In the genomic region with DNA sequence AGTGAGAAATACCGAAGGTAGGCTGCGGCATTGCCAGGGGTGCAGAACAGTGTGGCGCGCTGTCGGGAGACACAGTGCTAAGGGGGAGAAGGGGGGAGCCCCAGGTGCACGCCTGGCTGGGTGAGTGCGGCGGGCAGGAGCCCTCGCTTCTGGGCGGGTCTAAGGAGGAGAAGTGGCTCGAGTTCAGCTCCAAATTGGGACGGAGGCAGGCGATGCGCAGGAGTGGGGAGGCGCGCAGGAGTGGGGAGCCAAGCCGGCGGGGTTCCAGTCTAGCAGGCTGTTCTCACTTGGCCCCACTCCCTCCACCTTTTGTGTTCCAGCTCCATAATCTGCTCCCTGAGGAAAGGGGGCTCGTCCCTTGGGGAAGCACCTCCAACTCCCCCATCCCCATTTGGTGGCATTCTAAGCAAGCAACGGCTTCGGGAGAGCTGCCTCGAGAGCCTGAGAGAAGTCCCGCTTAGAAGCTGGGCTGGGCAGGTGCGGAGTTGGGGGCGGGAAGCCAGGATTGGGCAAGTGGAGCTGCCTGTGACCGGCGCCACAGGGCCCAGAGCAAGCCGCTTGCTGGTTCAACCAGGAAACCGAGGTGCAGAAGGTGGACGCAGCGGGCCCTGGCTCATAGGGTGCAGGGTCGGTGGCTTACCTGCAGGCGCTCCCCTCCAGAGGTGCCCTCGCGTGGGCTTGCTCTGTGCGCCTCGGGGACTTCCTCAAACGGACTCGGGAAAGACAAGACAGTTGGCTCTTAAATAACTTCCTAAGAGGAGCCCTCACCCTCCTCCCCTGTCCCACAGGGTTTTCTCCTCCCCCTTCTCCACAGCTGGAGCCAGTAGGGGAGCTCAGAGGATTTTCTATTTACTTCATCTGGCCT, we compare ENCODE assay signal across 9 cellular contexts. TPM values are rescaled to one million over a fixed set of nuclear protein-coding genes. Genes with fewer than 3 reads are reported as not detected.
DNase-seq lines count a peak whose midpoint lies in the region; ATAC-seq and TF ChIP-seq lines count a peak whose summit lies in the region.
"Had no signal": no experiment of that assay in that cellular context is flagged by ENCODE, and none has a peak within 500 bp of the region (broad histone marks: within the 10 kb centered on the region; RNA-seq: fewer than 3 reads in every experiment).

A gene (minus strand): TSS at position 716 of the 865 bp plus-strand sequence. CDS start 1,998 bp downstream, outside the sequence.

- H3K36me3 ChIP-seq in right lobe of liver (no peaks in the 10 kb centered on the region), tibial artery (no peaks in the 10 kb centered on the region)

- no peak within 1 kb of the TSS for H3K4me3 Mint-ChIP-seq in activated T-helper 2 cell treated with anti-CD3 and anti-CD28 coated beads, Interferon-gamma antibody, Interleukin-2, Interleukin-4, amounts not matched to agents 10 μg/mL and 5 μg/mL and 100 μg/mL, durations not matched to agents 14 hours and 24 hours and 36 hours (ENCODE audit: low read depth)
- H3K4me3 Mint-ChIP-seq: activated T-cell treated with anti-CD3 and anti-CD28 coated beads, Interleukin-2, amount 50 U/mL, for 4 hours had no signal

- H3K4me1 Mint-ChIP-seq in activated T-helper 2 cell treated with anti-CD3 and anti-CD28 coated beads, Interferon-gamma antibody, Interleukin-2, Interleukin-4, amounts not matched to agents 10 μg/mL and 5 μg/mL and 100 μg/mL, durations not matched to agents 14 hours and 24 hours and 36 hours (ENCODE audit: low read depth), result no peaks in the 10 kb centered on the region

- H3K4me1 ChIP-seq in right lobe of liver (no peaks in the 10 kb centered on the region), tibial artery (no peaks in the 10 kb centered on the region)

- intact Hi-C loops in right lobe of liver (cut with DNase I) (no loop called here), tibial artery (cut with DNase I; ENCODE audit: low total_unique reads) (no loop called here)
- intact Hi-C loops in activated T-helper 2 cell treated with anti-CD3 and anti-CD28 coated beads, Interferon-gamma antibody, Interleukin-2, Interleukin-4, amounts not matched to agents 10 μg/mL and 5 μg/mL and 100 μg/mL, durations not matched to agents 14 hours and 24 hours and 36 hours (cut with micrococcal nuclease), result no loop called here

- H3K27me3 ChIP-seq in right lobe of liver (no peaks in the 10 kb centered on the region), tibial artery (peaks cover 0 to 14% of the 10 kb centered on the region in 2 donors)

- H3K27ac ChIP-seq in adipose tissue (ENCODE audit: low read depth, low read length), result no peak within 1 kb of the TSS
- H3K27ac ChIP-seq in right lobe of liver, result no peak within 1 kb of the TSS
- H3K27ac ChIP-seq in tibial artery, result no peak within 1 kb of the TSS

- H3K9me3 Mint-ChIP-seq in activated T-helper 2 cell treated with anti-CD3 and anti-CD28 coated beads, Interferon-gamma antibody, Interleukin-2, Interleukin-4, amounts not matched to agents 10 μg/mL and 5 μg/mL and 100 μg/mL, durations not matched to agents 14 hours and 24 hours and 36 hours, result no peaks in the 10 kb centered on the region
- H3K9me3 Mint-ChIP-seq: activated T-cell treated with anti-CD3 and anti-CD28 coated beads, Interleukin-2, amount 50 U/mL, for 4 hours had no signal

- no peaks in the 10 kb centered on the region for H3K36me3 Mint-ChIP-seq in activated T-helper 2 cell treated with anti-CD3 and anti-CD28 coated beads, Interferon-gamma antibody, Interleukin-2, Interleukin-4, amounts not matched to agents 10 μg/mL and 5 μg/mL and 100 μg/mL, durations not matched to agents 14 hours and 24 hours and 36 hours (ENCODE audit: low read depth)

- H3K27me3 Mint-ChIP-seq in activated T-helper 2 cell treated with anti-CD3 and anti-CD28 coated beads, Interferon-gamma antibody, Interleukin-2, Interleukin-4, amounts not matched to agents 10 μg/mL and 5 μg/mL and 100 μg/mL, durations not matched to agents 14 hours and 24 hours and 36 hours (ENCODE audit: low read depth), result peaks cover 44% of the 10 kb centered on the region

- WGBS in adipose tissue, 3 donors, result 8 to 18% (median 18%) methylated on average over 31 to 39 of the region's 39 CpGs
- 6% methylated on average over 18 of the region's 39 CpGs for WGBS in right lobe of liver (ENCODE audit: insufficient coverage, low coverage, low lambda C conversion rate, missing lambda C conversion rate)

- H3K9me3 ChIP-seq in right lobe of liver (no peaks in the 10 kb centered on the region), tibial artery (no peaks in the 10 kb centered on the region)

- DNase-seq in right lobe of liver, result no peak
- DNase-seq in tibial artery, result peak in 1 of 2 donors; percentile 48
- DNase-seq in foreskin melanocyte, result no peak
- DNase-seq in dermis blood vessel endothelial cell, result no peak
- no peak for DNase-seq in activated T-helper 2 cell treated with anti-CD3 and anti-CD28 coated beads, Interferon-gamma antibody, Interleukin-2, Interleukin-4, amounts not matched to agents 10 μg/mL and 5 μg/mL and 100 μg/mL, durations not matched to agents 14 hours and 24 hours and 36 hours (ENCODE audit: low spot score)
- DNase-seq: activated T-cell treated with anti-CD3 and anti-CD28 coated beads, Interleukin-2, amount 50 U/mL, for 4 hours; NCI-H446 had no signal

- no peak for TF ChIP-seq CTCF in right lobe of liver (IDR thresholded peaks at IDR 0.05)
- no peak for TF ChIP-seq CTCF in tibial artery (IDR thresholded peaks at IDR 0.05)

- no peak within 1 kb of the TSS for H3K4me3 ChIP-seq in right lobe of liver
- H3K4me3 ChIP-seq in tibial artery, result peak within 1 kb of the TSS; percentile 38 to 39

- peak; percentile 61 for ATAC-seq in HG03066 (IDR thresholded peaks at IDR 0.05; ENCODE audit: low read depth, unreplicated experiment)
- peak; percentile 21 to 45 (median 32) for ATAC-seq in right lobe of liver

- no peak within 1 kb of the TSS for H3K27ac Mint-ChIP-seq in activated T-helper 2 cell treated with anti-CD3 and anti-CD28 coated beads, Interferon-gamma antibody, Interleukin-2, Interleukin-4, amounts not matched to agents 10 μg/mL and 5 μg/mL and 100 μg/mL, durations not matched to agents 14 hours and 24 hours and 36 hours

- no peak for TF ChIP-seq POLR2A in right lobe of liver (IDR thresholded peaks at IDR 0.05)

RNA-seq across cellular contexts. Expression of the gene that starts here (rescaled TPM):
- 100 to 1,000 TPM in 2 of 3 donors, 1 to 10 TPM in 1; 8.7 to 296 (median 129) TPM for polyA plus RNA-seq in adipose tissue
- total RNA-seq in right lobe of liver, result 10 to 100 TPM in 1 of 6 experiments, 1 to 10 TPM in 4, under 1 TPM in 1; 0.86 to 10.1 (median 2.1) TPM
- total RNA-seq in dermis blood vessel endothelial cell, result not detected in 2 replicates
- total RNA-seq in activated T-helper 2 cell treated with anti-CD3 and anti-CD28 coated beads, Interferon-gamma antibody, Interleukin-2, Interleukin-4, amounts not matched to agents 10 μg/mL and 5 μg/mL and 100 μg/mL, durations not matched to agents 14 hours and 24 hours and 36 hours, result not detected in 2 replicates

Comparison
In these comparisons a context has a peak if more than half of its experiments do, and no peak if none do; other contexts are left out.
1. H3K4me3 ChIP-seq: peak in tibial artery (2 of 2); none in right lobe of liver (0 of 3).